Comparison of ENCODE assay signal across 10 cellular contexts in the genomic region with DNA sequence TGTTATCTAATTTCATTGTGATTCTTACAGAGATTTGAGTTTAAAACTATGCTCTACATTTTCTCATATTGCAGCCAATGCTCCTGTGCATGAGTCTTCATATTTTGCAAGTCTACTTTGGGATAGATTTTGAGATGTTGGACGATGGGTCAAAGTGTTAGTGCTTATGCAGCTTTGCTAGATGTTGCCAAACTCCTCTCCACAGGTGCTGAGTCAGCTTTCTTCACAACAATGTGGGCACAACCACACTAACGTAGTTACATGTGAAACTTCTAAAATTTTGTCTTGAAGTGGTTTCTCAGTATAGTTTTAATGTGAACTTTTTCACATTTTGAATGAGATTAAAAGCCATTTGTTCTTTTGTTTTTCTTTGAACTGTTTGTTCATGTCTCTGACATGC. TPM values are rescaled to one million over a fixed set of nuclear protein-coding genes. Genes with fewer than 3 reads are reported as not detected.
"Had no signal": no experiment of that assay in that cellular context is flagged by ENCODE, and none has a peak within 500 bp of the region (broad histone marks: within the 10 kb centered on the region; RNA-seq: fewer than 3 reads in every experiment).

No MANE protein-coding gene starts in this region.

RNA-seq across cellular contexts. Expression of a gene that starts 32.1 kb away (rescaled TPM):
- total RNA-seq: activated CD4-positive, alpha-beta memory T cell treated with anti-CD3 and anti-CD28 coated beads for 36 hours; activated naive CD4-positive, alpha-beta T cell treated with anti-CD3 and anti-CD28 coated beads for 36 hours; activated naive CD8-positive, alpha-beta T cell treated with anti-CD3 and anti-CD28 coated beads for 36 hours; activated T-helper 1 cell treated with anti-CD3 and anti-CD28 coated beads, Interleukin-12 subunit alpha, Interleukin-12 subunit beta, Interleukin-2, Interleukin-4 antibody, amounts not matched to agents 30 ng/mL and 10 ng/mL and 1 ng/mL, durations not matched to agents 14 hours and 24 hours and 36 hours; activated T-helper 2 cell treated with anti-CD3 and anti-CD28 coated beads, Interferon-gamma antibody, Interleukin-2, Interleukin-4, amounts not matched to agents 10 μg/mL and 5 μg/mL and 100 μg/mL, durations not matched to agents 14 hours and 24 hours and 36 hours; chondrocyte; colonic mucosa; T-cell; T-helper 2 cell treated with Interferon-gamma antibody and Interleukin-4, amounts not matched to agents 100 ng/mL and 5 ng/mL, for 36 hours had no signal
- polyA plus RNA-seq: aorta had no signal
